Comparison of ENCODE assay signal across 33 cellular contexts in the genomic region with DNA sequence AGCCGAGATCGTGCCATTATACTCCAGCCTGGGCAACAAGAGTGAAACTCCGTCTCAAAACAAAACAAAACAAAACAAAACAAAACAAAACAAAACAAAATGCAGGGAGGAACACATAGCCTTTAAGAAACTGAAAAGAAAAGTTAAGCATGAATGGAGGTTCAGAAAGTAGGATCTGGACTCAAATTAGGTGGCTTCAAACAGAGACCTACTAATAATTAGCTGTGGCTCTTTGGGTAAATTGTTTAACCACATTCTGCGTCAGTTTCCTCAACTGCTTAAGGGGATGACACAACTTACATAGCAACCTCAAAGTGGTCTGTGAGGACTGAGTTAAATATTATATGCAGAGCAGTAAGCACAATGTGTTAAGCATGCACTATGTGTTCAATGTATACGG.
"Had no signal": no experiment of that assay in that cellular context is flagged by ENCODE, and none has a peak within 500 bp of the region (broad histone marks: within the 10 kb centered on the region; RNA-seq: fewer than 3 reads in every experiment).

No MANE protein-coding gene starts in this region.

- H3K4me1 Mint-ChIP-seq: activated CD4-positive, alpha-beta T cell treated with anti-CD3 and anti-CD28 coated beads for 36 hours; activated CD4-positive, alpha-beta T cell treated with anti-CD3 and anti-CD28 coated beads, Interleukin-2, amount 10 ng/mL, durations not matched to agents 24 days and 14 days; activated CD8-positive, alpha-beta memory T cell treated with anti-CD3 and anti-CD28 coated beads, Interleukin-2, amount 10 ng/mL, durations not matched to agents 7 days and 5 days; activated naive CD4-positive, alpha-beta T cell treated with anti-CD3 and anti-CD28 coated beads, Interleukin-2, amount 50 U/mL, for 24 hours; activated naive CD8-positive, alpha-beta T cell treated with anti-CD3 and anti-CD28 coated beads for 36 hours; activated naive CD8-positive, alpha-beta T cell treated with anti-CD3 and anti-CD28 coated beads, Interleukin-2, amount 50 U/mL, for 24 hours; T-helper 17 cell had no signal

- H3K4me3 Mint-ChIP-seq: activated CD4-positive, alpha-beta memory T cell treated with anti-CD3 and anti-CD28 coated beads for 36 hours; activated CD4-positive, alpha-beta T cell treated with anti-CD3 and anti-CD28 coated beads for 36 hours; activated CD4-positive, alpha-beta T cell treated with anti-CD3 and anti-CD28 coated beads, Interleukin-2, amount 10 ng/mL, durations not matched to agents 24 days and 14 days; activated CD8-positive, alpha-beta memory T cell treated with anti-CD3 and anti-CD28 coated beads, Interleukin-2, amount 10 ng/mL, durations not matched to agents 7 days and 5 days; activated CD8-positive, alpha-beta T cell treated with anti-CD3 and anti-CD28 coated beads, Interleukin-2, amount 10 ng/mL, durations not matched to agents 7 days and 5 days; activated naive CD4-positive, alpha-beta T cell treated with anti-CD3 and anti-CD28 coated beads for 36 hours; activated naive CD4-positive, alpha-beta T cell treated with anti-CD3 and anti-CD28 coated beads, Interleukin-2, amount 50 U/mL, for 24 hours; activated naive CD8-positive, alpha-beta T cell treated with anti-CD3 and anti-CD28 coated beads for 36 hours; activated naive CD8-positive, alpha-beta T cell treated with anti-CD3 and anti-CD28 coated beads, Interleukin-2, amount 50 U/mL, for 24 hours; activated T-helper 1 cell treated with anti-CD3 and anti-CD28 coated beads, Interleukin-12 subunit alpha, Interleukin-12 subunit beta, Interleukin-2, Interleukin-4 antibody, amounts not matched to agents 30 ng/mL and 10 ng/mL and 1 ng/mL, durations not matched to agents 14 hours and 24 hours and 36 hours; effector memory CD8-positive, alpha-beta T cell; T-helper 17 cell; T-helper 2 cell treated with Interferon-gamma antibody and Interleukin-4, amounts not matched to agents 5 μg/mL and 100 μg/mL, for 36 hours had no signal

- H3K27ac Mint-ChIP-seq: activated CD4-positive, alpha-beta memory T cell treated with anti-CD3 and anti-CD28 coated beads for 36 hours; activated CD4-positive, alpha-beta T cell treated with anti-CD3 and anti-CD28 coated beads for 36 hours; activated CD4-positive, alpha-beta T cell treated with anti-CD3 and anti-CD28 coated beads, Interleukin-2, amount 10 ng/mL, durations not matched to agents 24 days and 14 days; activated CD8-positive, alpha-beta memory T cell treated with anti-CD3 and anti-CD28 coated beads, Interleukin-2, amount 10 ng/mL, durations not matched to agents 7 days and 5 days; activated CD8-positive, alpha-beta T cell treated with anti-CD3 and anti-CD28 coated beads, Interleukin-2, amount 10 ng/mL, durations not matched to agents 7 days and 5 days; activated naive CD4-positive, alpha-beta T cell treated with anti-CD3 and anti-CD28 coated beads for 36 hours; activated naive CD4-positive, alpha-beta T cell treated with anti-CD3 and anti-CD28 coated beads, Interleukin-2, amount 50 U/mL, for 24 hours; activated naive CD8-positive, alpha-beta T cell treated with anti-CD3 and anti-CD28 coated beads for 36 hours; activated naive CD8-positive, alpha-beta T cell treated with anti-CD3 and anti-CD28 coated beads, Interleukin-2, amount 50 U/mL, for 24 hours; activated T-helper 1 cell treated with anti-CD3 and anti-CD28 coated beads, Interleukin-12 subunit alpha, Interleukin-12 subunit beta, Interleukin-2, Interleukin-4 antibody, amounts not matched to agents 30 ng/mL and 10 ng/mL and 1 ng/mL, durations not matched to agents 14 hours and 24 hours and 36 hours; activated T-helper 2 cell treated with anti-CD3 and anti-CD28 coated beads, Interferon-gamma antibody, Interleukin-2, Interleukin-4, amounts not matched to agents 10 μg/mL and 5 μg/mL and 100 μg/mL, durations not matched to agents 14 hours and 24 hours and 36 hours; effector memory CD8-positive, alpha-beta T cell; T-helper 17 cell; T-helper 2 cell treated with Interferon-gamma antibody and Interleukin-4, amounts not matched to agents 5 μg/mL and 100 μg/mL, for 36 hours had no signal

- ATAC-seq: activated CD4-positive, alpha-beta T cell treated with anti-CD3 and anti-CD28 coated beads for 36 hours; activated CD8-positive, alpha-beta memory T cell treated with anti-CD3 and anti-CD28 coated beads, Interleukin-2, amount 10 ng/mL, durations not matched to agents 7 days and 5 days; activated CD8-positive, alpha-beta T cell treated with anti-CD3 and anti-CD28 coated beads, Interleukin-2, amount 10 ng/mL, durations not matched to agents 7 days and 5 days; activated naive CD8-positive, alpha-beta T cell treated with anti-CD3 and anti-CD28 coated beads, Interleukin-2, amount 50 U/mL, for 24 hours; body of pancreas; effector memory CD8-positive, alpha-beta T cell; foreskin keratinocyte; gastroesophageal sphincter; heart right ventricle; T-helper 17 cell had no signal

- DNase-seq: activated CD4-positive, alpha-beta memory T cell treated with anti-CD3 and anti-CD28 coated beads for 36 hours; activated CD4-positive, alpha-beta T cell treated with anti-CD3 and anti-CD28 coated beads for 36 hours; activated CD4-positive, alpha-beta T cell treated with anti-CD3 and anti-CD28 coated beads, Interleukin-2, amount 10 ng/mL, durations not matched to agents 24 days and 14 days; activated CD4-positive, CD25-positive, alpha-beta regulatory T cell; activated CD4-positive, CD25-positive, alpha-beta regulatory T cell treated with anti-CD3 and anti-CD28 coated beads, Interleukin-2, amount 50 U/mL, for 72 hours; activated CD8-positive, alpha-beta memory T cell treated with anti-CD3 and anti-CD28 coated beads, Interleukin-2, amount 10 ng/mL, durations not matched to agents 7 days and 5 days; activated CD8-positive, alpha-beta memory T cell treated with anti-CD3 and anti-CD28 coated beads, Interleukin-2, amount 50 U/mL, for 4 hours; activated CD8-positive, alpha-beta T cell treated with anti-CD3 and anti-CD28 coated beads, Interleukin-2, amount 10 ng/mL, durations not matched to agents 7 days and 5 days; activated effector memory CD4-positive, alpha-beta T cell treated with anti-CD3 and anti-CD28 coated beads, Interleukin-2, amount 50 U/mL, for 16 hours; activated naive CD4-positive, alpha-beta T cell treated with anti-CD3 and anti-CD28 coated beads for 36 hours; activated naive CD8-positive, alpha-beta T cell treated with anti-CD3 and anti-CD28 coated beads for 36 hours; activated naive CD8-positive, alpha-beta T cell treated with anti-CD3 and anti-CD28 coated beads, Interleukin-2, amount 50 U/mL, for 24 hours; activated T-cell treated with anti-CD3 and anti-CD28 coated beads, Interleukin-2, amount 50 U/mL, for 1 hour; activated T-cell treated with anti-CD3 and anti-CD28 coated beads, Interleukin-2, amount 50 U/mL, for 48 hours; adrenal gland; amygdala; aorta; body of pancreas; caudate nucleus; cortex of kidney; dermis blood vessel endothelial cell; effector CD4-positive, alpha-beta T cell; effector memory CD8-positive, alpha-beta T cell; erythroblast; foreskin keratinocyte; heart right ventricle; T-helper 17 cell; T1000 had no signal

- H3K36me3 Mint-ChIP-seq: activated CD4-positive, alpha-beta memory T cell treated with anti-CD3 and anti-CD28 coated beads for 36 hours; activated CD8-positive, alpha-beta memory T cell treated with anti-CD3 and anti-CD28 coated beads, Interleukin-2, amount 10 ng/mL, durations not matched to agents 7 days and 5 days; activated naive CD4-positive, alpha-beta T cell treated with anti-CD3 and anti-CD28 coated beads, Interleukin-2, amount 50 U/mL, for 24 hours; activated naive CD8-positive, alpha-beta T cell treated with anti-CD3 and anti-CD28 coated beads for 36 hours had no signal

- H3K27me3 Mint-ChIP-seq: activated CD4-positive, alpha-beta memory T cell treated with anti-CD3 and anti-CD28 coated beads for 36 hours; activated CD4-positive, alpha-beta T cell treated with anti-CD3 and anti-CD28 coated beads for 36 hours; activated CD4-positive, alpha-beta T cell treated with anti-CD3 and anti-CD28 coated beads, Interleukin-2, amount 10 ng/mL, durations not matched to agents 24 days and 14 days; activated CD8-positive, alpha-beta memory T cell treated with anti-CD3 and anti-CD28 coated beads, Interleukin-2, amount 10 ng/mL, durations not matched to agents 7 days and 5 days; activated naive CD4-positive, alpha-beta T cell treated with anti-CD3 and anti-CD28 coated beads, Interleukin-2, amount 50 U/mL, for 24 hours; activated naive CD8-positive, alpha-beta T cell treated with anti-CD3 and anti-CD28 coated beads for 36 hours; activated naive CD8-positive, alpha-beta T cell treated with anti-CD3 and anti-CD28 coated beads, Interleukin-2, amount 50 U/mL, for 24 hours; effector memory CD8-positive, alpha-beta T cell; T-helper 17 cell had no signal

- H3K9me3 Mint-ChIP-seq: activated CD4-positive, alpha-beta memory T cell treated with anti-CD3 and anti-CD28 coated beads for 36 hours; activated CD4-positive, alpha-beta T cell treated with anti-CD3 and anti-CD28 coated beads, Interleukin-2, amount 10 ng/mL, durations not matched to agents 24 days and 14 days; activated naive CD4-positive, alpha-beta T cell treated with anti-CD3 and anti-CD28 coated beads for 36 hours; activated naive CD8-positive, alpha-beta T cell treated with anti-CD3 and anti-CD28 coated beads for 36 hours; activated naive CD8-positive, alpha-beta T cell treated with anti-CD3 and anti-CD28 coated beads, Interleukin-2, amount 50 U/mL, for 24 hours; activated T-helper 1 cell treated with anti-CD3 and anti-CD28 coated beads, Interleukin-12 subunit alpha, Interleukin-12 subunit beta, Interleukin-2, Interleukin-4 antibody, amounts not matched to agents 30 ng/mL and 10 ng/mL and 1 ng/mL, durations not matched to agents 14 hours and 24 hours and 36 hours; activated T-helper 2 cell treated with anti-CD3 and anti-CD28 coated beads, Interferon-gamma antibody, Interleukin-2, Interleukin-4, amounts not matched to agents 10 μg/mL and 5 μg/mL and 100 μg/mL, durations not matched to agents 14 hours and 24 hours and 36 hours; T-helper 2 cell treated with Interferon-gamma antibody and Interleukin-4, amounts not matched to agents 5 μg/mL and 100 μg/mL, for 36 hours had no signal
